ENCODE assay signal across 33 cellular contexts in the genomic region with DNA sequence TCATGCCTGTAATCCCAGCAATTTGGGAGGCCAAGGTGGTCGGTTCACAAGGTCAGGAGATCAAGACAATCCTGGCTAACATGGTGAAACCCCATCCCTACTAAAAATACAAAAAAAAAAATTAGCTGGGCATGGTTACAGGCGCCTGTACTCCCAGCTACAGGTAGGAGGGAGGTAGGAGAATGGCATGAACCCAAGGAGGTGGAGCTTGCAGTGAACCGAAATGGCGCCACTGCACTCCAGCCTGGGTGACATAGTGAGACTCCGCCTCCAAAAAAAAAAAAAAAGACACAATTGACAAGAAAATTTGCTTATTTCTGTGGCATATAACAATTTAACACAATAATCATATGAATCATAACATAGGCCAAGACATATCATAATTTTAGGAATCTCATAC.
"Had no signal": no experiment of that assay in that cellular context is flagged by ENCODE, and none has a peak within 500 bp of the region (broad histone marks: within the 10 kb centered on the region; RNA-seq: fewer than 3 reads in every experiment).

No MANE protein-coding gene starts in this region.

- H3K4me1 ChIP-seq: parathyroid adenoma, psoas muscle, spleen, suprapubic skin, testis, tibial artery, transverse colon, upper lobe of right lung, uterus had no signal

- H3K27ac ChIP-seq: neutrophil, ovary, parathyroid adenoma, psoas muscle, skin epidermis, spleen, suprapubic skin, testis, tibial artery, transverse colon, upper lobe of right lung, uterus had no signal

- H3K36me3 ChIP-seq: ovary, uterus had no signal

- H3K27me3 ChIP-seq: neutrophil, ovary, spleen, suprapubic skin, testis, tibial artery, transverse colon, upper lobe of right lung, uterus had no signal

- H3K27me3 Mint-ChIP-seq: naive thymus-derived CD8-positive, alpha-beta T cell; natural killer cell treated with Interleukin-12 subunit alpha and Interleukin-12 subunit beta and Interleukin-15 and Interleukin-18, amount 100 ng/mL, for 72 hours; progenitor cell of endocrine pancreas; stimulated activated memory B cell treated with anti-CD40 and anti-IgM and Interleukin-4, amounts not matched to agents 10 μg/mL and 1 μg/mL and 100 μg/mL, for 72 hours; stimulated activated naive CD8-positive, alpha-beta T cell treated with anti-CD3 and anti-CD28 coated beads, Interleukin-15, amount 100 ng/mL, for 72 hours; type B pancreatic cell had no signal

- H3K4me3 ChIP-seq: ovary, psoas muscle, skin epidermis, smooth muscle cell, spleen, suprapubic skin, testis, tibial artery, transverse colon, upper lobe of right lung, uterus had no signal

- H3K9me3 ChIP-seq: ovary, psoas muscle, suprapubic skin, testis, tibial artery, transverse colon, upper lobe of right lung, uterus had no signal

- H3K4me2 ChIP-seq: smooth muscle cell had no signal

- DNase-seq: naive thymus-derived CD8-positive, alpha-beta T cell; nephron progenitor cell; nucleus accumbens; ovary; posterior cingulate gyrus; psoas muscle; right cardiac atrium; spleen; stimulated activated CD4-positive, alpha-beta T cell treated with anti-CD3 and anti-CD28 coated beads, Interleukin-12 subunit alpha, Interleukin-12 subunit beta, amount 100 ng/mL, for 4 hours; stimulated activated CD4-positive, alpha-beta T cell treated with anti-CD3 and anti-CD28 coated beads, Interleukin-1b, Interleukin-23, amount 100 ng/mL, for 48 hours; stimulated activated CD4-positive, alpha-beta T cell treated with anti-CD3 and anti-CD28 coated beads, Interleukin-4, amount 100 ng/mL, for 1 hour; stimulated activated CD4-positive, alpha-beta T cell treated with anti-CD3 and anti-CD28 coated beads, Interleukin-4, amount 100 ng/mL, for 4 hours; stimulated activated CD8-positive, alpha-beta memory T cell treated with anti-CD3 and anti-CD28 coated beads, Interleukin-4, amount 100 ng/mL, for 48 hours; stimulated activated naive CD4-positive, alpha-beta T cell; stimulated activated naive CD8-positive, alpha-beta T cell treated with anti-CD3 and anti-CD28 coated beads, Interleukin-15, amount 100 ng/mL, for 72 hours; stimulated activated naive CD8-positive, alpha-beta T cell treated with anti-CD3 and anti-CD28 coated beads, Interleukin-15, Interleukin-2, amounts not matched to agents 100 U/mL and 50 U/mL, for 24 hours; substantia nigra; testis; tibial artery; transverse colon; upper lobe of right lung; uterus had no signal

- H3K4me1 Mint-ChIP-seq: nephron progenitor cell; neural crest cell; stimulated activated memory B cell treated with anti-CD40 and anti-IgM and Interleukin-4, amounts not matched to agents 10 μg/mL and 1 μg/mL and 100 μg/mL, for 72 hours; stimulated activated naive CD8-positive, alpha-beta T cell treated with anti-CD3 and anti-CD28 coated beads, Interleukin-15, amount 100 ng/mL, for 72 hours had no signal

- ATAC-seq: naive thymus-derived CD8-positive, alpha-beta T cell; natural killer cell treated with Interleukin-12 subunit alpha and Interleukin-12 subunit beta and Interleukin-15 and Interleukin-18, amount 100 ng/mL, for 72 hours; psoas muscle; right cardiac atrium; sciatic nerve; stimulated activated memory B cell treated with anti-CD40 and anti-IgM and Interleukin-4, amounts not matched to agents 10 μg/mL and 1 μg/mL and 100 μg/mL, for 72 hours; stimulated activated naive CD8-positive, alpha-beta T cell treated with anti-CD3 and anti-CD28 coated beads, Interleukin-15, amount 100 ng/mL, for 72 hours; stimulated activated naive CD8-positive, alpha-beta T cell treated with anti-CD3 and anti-CD28 coated beads, Interleukin-15, Interleukin-2, amounts not matched to agents 100 U/mL and 50 U/mL, for 24 hours; upper lobe of right lung had no signal

- H2AFZ ChIP-seq: parathyroid adenoma had no signal

- H3K9me3 Mint-ChIP-seq: natural killer cell treated with Interleukin-12 subunit alpha and Interleukin-12 subunit beta and Interleukin-15 and Interleukin-18, amount 100 ng/mL, for 72 hours; stimulated activated memory B cell treated with anti-CD40 and anti-IgM and Interleukin-4, amounts not matched to agents 10 μg/mL and 1 μg/mL and 100 μg/mL, for 72 hours; stimulated activated naive CD8-positive, alpha-beta T cell treated with anti-CD3 and anti-CD28 coated beads, Interleukin-15, amount 100 ng/mL, for 72 hours; type B pancreatic cell had no signal

- H3K27ac Mint-ChIP-seq: natural killer cell treated with Interleukin-12 subunit alpha and Interleukin-12 subunit beta and Interleukin-15 and Interleukin-18, amount 100 ng/mL, for 72 hours; nephron progenitor cell; progenitor cell of endocrine pancreas; stimulated activated memory B cell treated with anti-CD40 and anti-IgM and Interleukin-4, amounts not matched to agents 10 μg/mL and 1 μg/mL and 100 μg/mL, for 72 hours; stimulated activated naive CD8-positive, alpha-beta T cell treated with anti-CD3 and anti-CD28 coated beads, Interleukin-15, amount 100 ng/mL, for 72 hours; type B pancreatic cell had no signal

- H3K4me3 Mint-ChIP-seq: naive thymus-derived CD8-positive, alpha-beta T cell; natural killer cell treated with Interleukin-12 subunit alpha and Interleukin-12 subunit beta and Interleukin-15 and Interleukin-18, amount 100 ng/mL, for 72 hours; nephron progenitor cell; neural crest cell; stimulated activated memory B cell treated with anti-CD40 and anti-IgM and Interleukin-4, amounts not matched to agents 10 μg/mL and 1 μg/mL and 100 μg/mL, for 72 hours; stimulated activated naive CD8-positive, alpha-beta T cell treated with anti-CD3 and anti-CD28 coated beads, Interleukin-15, amount 100 ng/mL, for 72 hours; type B pancreatic cell had no signal

- H3K9ac ChIP-seq: parathyroid adenoma had no signal
